Comparison of ENCODE assay signal across 21 cellular contexts in the genomic region with DNA sequence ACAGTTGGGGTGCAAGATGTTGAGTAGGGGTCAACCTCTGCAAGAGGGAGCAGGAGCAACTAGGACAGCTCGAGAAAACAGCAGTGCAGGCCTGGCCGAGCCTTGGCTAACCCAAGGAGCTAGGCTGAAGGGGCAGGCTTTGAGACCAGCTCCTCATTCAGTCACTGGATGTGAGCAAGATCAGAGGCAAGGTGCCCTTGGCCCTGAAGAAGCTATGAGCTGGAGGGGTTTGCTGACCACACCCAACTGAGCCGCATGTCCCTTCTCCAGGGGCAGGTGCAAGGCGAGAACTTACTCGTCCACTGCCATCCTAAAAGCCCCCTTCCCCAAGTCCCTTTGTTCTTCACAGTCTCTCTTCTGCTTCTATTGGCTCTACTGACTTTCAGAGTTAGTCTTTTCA.
DNase-seq lines count a peak whose midpoint lies in the region; ATAC-seq and TF ChIP-seq lines count a peak whose summit lies in the region.
"Had no signal": no experiment of that assay in that cellular context is flagged by ENCODE, and none has a peak within 500 bp of the region (broad histone marks: within the 10 kb centered on the region; RNA-seq: fewer than 3 reads in every experiment).

No MANE protein-coding gene starts in this region.

- H3K27ac Mint-ChIP-seq in osteocyte (ENCODE audit: unreplicated experiment): no peak overlapping the region
- H3K27ac Mint-ChIP-seq: CD14-positive monocyte; CD4-positive, alpha-beta memory T cell; CD4-positive, CD25-positive, alpha-beta regulatory T cell; CD8-positive, alpha-beta memory T cell had no signal

- H3K9me3 ChIP-seq in IMR-90 (ENCODE audit: control insufficient read depth, insufficient read depth, low read length): 0 out of 2 replicates have a peak, but pooled peaks cover 3% of the 10 kb centered on the region
- peaks cover 0 to 3% (median 0%) of the 10 kb centered on the region in 4 donors for H3K9me3 ChIP-seq in esophagus muscularis mucosa
- peaks cover 0 to 5% of the 10 kb centered on the region in 2 donors for H3K9me3 ChIP-seq in lung (ENCODE audit: control insufficient read depth in 2 of 2, insufficient read depth in 1 of 2, low read length in 1 of 2)
- H3K9me3 ChIP-seq in gastrocnemius medialis: no peaks in the 10 kb centered on the region
- H3K9me3 ChIP-seq: Caco-2 had no signal

- H3K4me3 Mint-ChIP-seq in osteocyte (ENCODE audit: unreplicated experiment): no peak overlapping the region
- H3K4me3 Mint-ChIP-seq: CD14-positive monocyte; CD4-positive, alpha-beta memory T cell; CD4-positive, CD25-positive, alpha-beta regulatory T cell; CD8-positive, alpha-beta memory T cell had no signal

- dilution Hi-C loops in IMR-90 (cut with HindIII; ENCODE audit: low sequenced_read_pairs, unreplicated experiment): no loop called here

- peaks cover 3% of the 10 kb centered on the region; the same call in 1 of the 2 replicates for H3K9me1 ChIP-seq in IMR-90 (ENCODE audit: insufficient read depth, low read length)

- H3K9me3 Mint-ChIP-seq in osteocyte (ENCODE audit: unreplicated experiment): no peaks in the 10 kb centered on the region
- H3K9me3 Mint-ChIP-seq: CD8-positive, alpha-beta memory T cell had no signal

- no peak overlapping the region for H3K56ac ChIP-seq in IMR-90 (ENCODE audit: extremely low read depth, insufficient read depth, low read length)

- no TSS peak for BruUV-seq in IMR-90 (replicated peaks; lab: Mats Ljungman, UMichigan)

- no peaks in the 10 kb centered on the region for H4K20me1 ChIP-seq in IMR-90 (ENCODE audit: insufficient read depth, low read length)
- H4K20me1 ChIP-seq: BLaER1 had no signal

- CTCF ChIA-PET in IMR-90 (lab: Yijun Ruan, JAX): interaction anchor here (0.6 to 1.6 kb wide), 2 partner anchors 26 to 136 kb away, joined by 3 to 5 read pairs; no protein-coding TSS in a partner anchor

- H2AFZ ChIP-seq in IMR-90 (replicated peaks; ENCODE audit: low read length, poor library complexity): peak overlapping the region; percentile 13

- no peak overlapping the region for H3K4me3 ChIP-seq in IMR-90 (ENCODE audit: insufficient read depth, low read depth, low read length)
- no peak overlapping the region for H3K4me3 ChIP-seq in esophagus muscularis mucosa
- no peak overlapping the region for H3K4me3 ChIP-seq in lung
- H3K4me3 ChIP-seq in gastrocnemius medialis: no peak overlapping the region
- H3K4me3 ChIP-seq: BLaER1 had no signal

- no peak overlapping the region for H3K4me2 ChIP-seq in IMR-90 (ENCODE audit: low read depth, low read length)
- H3K4me2 ChIP-seq: BLaER1 had no signal

- peaks cover 2% of the 10 kb centered on the region for H3K4me1 Mint-ChIP-seq in osteocyte (ENCODE audit: unreplicated experiment)
- H3K4me1 Mint-ChIP-seq: CD14-positive monocyte had no signal

- no peak for TF ChIP-seq CTCF in IMR-90 (conservative IDR thresholded peaks at IDR 0.05; ENCODE audit: low read depth, low read length)
- no peak for TF ChIP-seq CTCF in esophagus muscularis mucosa (IDR thresholded peaks at IDR 0.05)
- TF ChIP-seq CTCF in lung (IDR thresholded peaks at IDR 0.05; ENCODE audit: control extremely low read depth, extremely low read depth): no peak
- TF ChIP-seq CTCF in osteocyte (IDR thresholded peaks at IDR 0.05): no peak
- no peak for TF ChIP-seq CTCF in gastrocnemius medialis (IDR thresholded peaks at IDR 0.05 in 4 of 5, conservative IDR thresholded peaks at IDR 0.05 in 1 of 5)

- TF ChIP-seq EP300 in esophagus muscularis mucosa (IDR thresholded peaks at IDR 0.05): no peak

- intact Hi-C loops in IMR-90 (cut with micrococcal nuclease) (loop anchor here (2.0 kb wide), 1 partner anchor 136 kb away; no protein-coding TSS in a partner anchor), esophagus muscularis mucosa (cut with DNase I) (no loop called here), gastrocnemius medialis (cut with DNase I; ENCODE audit: low total_unique reads) (no loop called here), Right ventricle myocardium inferior (cut with DNase I) (no loop called here)

- in situ Hi-C loops in IMR-90 (cut with MboI; ENCODE audit: low sequenced_read_pairs) (loop anchor here (10.0 kb wide), 1 partner anchor 62 kb away; no protein-coding TSS in a partner anchor), gastrocnemius medialis (cut with MboI; ENCODE audit: low sequenced_read_pairs in 4 of 4) (no loop called here)

- no peak for DNase-seq in IMR-90
- DNase-seq in esophagus muscularis mucosa (ENCODE audit: extremely low spot score): peak; percentile 90
- peak; percentile 16 for DNase-seq in lung (ENCODE audit: low spot score)
- DNase-seq in osteocyte (ENCODE audit: extremely low spot score, unreplicated experiment): peak; percentile 40
- DNase-seq in gastrocnemius medialis: no peak
- no peak for DNase-seq in COLO829 (ENCODE audit: low spot score)
- DNase-seq in NCI-H345 treated with DMSO at 0.1 percent for 48 hours (lab: John Stamatoyannopoulos, UW; ENCODE audit: unreplicated experiment): no peak
- DNase-seq in Right ventricle myocardium inferior (ENCODE audit: missing footprints): no peak
- DNase-seq: 8988T; ACHN; BE2C; C1 segment of cervical spinal cord; Caco-2; Calu3; CD4-positive, alpha-beta memory T cell; CD4-positive, CD25-positive, alpha-beta regulatory T cell; CD8-positive, alpha-beta memory T cell; DMS79 treated with DMSO at 0.1 percent for 48 hours; GF-D8 had no signal

- H3K4ac ChIP-seq in IMR-90 (ENCODE audit: low read depth, low read length): peak overlapping the region; percentile 18; the same call in 1 of the 2 replicates

- H3K36me3 Mint-ChIP-seq in osteocyte (ENCODE audit: unreplicated experiment): no peaks in the 10 kb centered on the region
- H3K36me3 Mint-ChIP-seq: CD14-positive monocyte; CD4-positive, alpha-beta memory T cell; CD4-positive, CD25-positive, alpha-beta regulatory T cell; CD8-positive, alpha-beta memory T cell had no signal

- H2AK5ac ChIP-seq in IMR-90 (ENCODE audit: low read depth, low read length): peak overlapping the region; percentile 30; the same call in 1 of the 2 replicates

- POLR2A ChIA-PET in IMR-90 (lab: Charles Lee; ENCODE audit: unreplicated experiment): interaction anchor here (1.1 kb wide), 1 partner anchor 18 kb away, joined by 3 read pairs; no protein-coding TSS in a partner anchor

- H3K79me1 ChIP-seq in IMR-90 (ENCODE audit: low read depth in 1 of 2, low read length in 2 of 2): no peaks in the 10 kb centered on the region

- H3K27ac ChIP-seq in IMR-90 (ENCODE audit: insufficient read depth, low read length): no peak overlapping the region
- no peak overlapping the region for H3K27ac ChIP-seq in esophagus muscularis mucosa (replicated peaks in 1 of 4)
- H3K27ac ChIP-seq in lung (ENCODE audit: low read depth in 1 of 2, low read length in 1 of 2): no peak overlapping the region
- H3K27ac ChIP-seq in gastrocnemius medialis: no peak overlapping the region
- H3K27ac ChIP-seq: BLaER1 had no signal

- H3K27me3 ChIP-seq in IMR-90 (ENCODE audit: control insufficient read depth, insufficient read depth, low read length): no peaks in the 10 kb centered on the region
- H3K27me3 ChIP-seq in esophagus muscularis mucosa: no peaks in the 10 kb centered on the region
- H3K27me3 ChIP-seq in lung (ENCODE audit: control insufficient read depth, insufficient read depth): no peaks in the 10 kb centered on the region
- no peaks in the 10 kb centered on the region for H3K27me3 ChIP-seq in gastrocnemius medialis
- H3K27me3 ChIP-seq: BLaER1 had no signal

- TF ChIP-seq RAD21 in IMR-90 (IDR thresholded peaks at IDR 0.05; ENCODE audit: low read length): no peak

- no peak overlapping the region for H3K18ac ChIP-seq in IMR-90 (ENCODE audit: low read depth, low read length)

- 0 out of 2 replicates have a peak overlapping the region, but pooled peaks have one; percentile 46 for H3K14ac ChIP-seq in IMR-90 (replicated peaks; ENCODE audit: low read depth, low read length)

- no peaks in the 10 kb centered on the region for H3K36me3 ChIP-seq in IMR-90 (ENCODE audit: control insufficient read depth, insufficient read depth, low read length)
- H3K36me3 ChIP-seq in esophagus muscularis mucosa: no peaks in the 10 kb centered on the region
- no peaks in the 10 kb centered on the region for H3K36me3 ChIP-seq in lung (ENCODE audit: control insufficient read depth in 2 of 2, insufficient read depth in 2 of 2, low read length in 2 of 2)
- H3K36me3 ChIP-seq in gastrocnemius medialis: no peaks in the 10 kb centered on the region
- H3K36me3 ChIP-seq: BE2C, BLaER1 had no signal

- H3K9ac ChIP-seq in IMR-90 (ENCODE audit: low read depth, low read length): no peak overlapping the region
- H3K9ac ChIP-seq: BLaER1 had no signal

- WGBS in IMR-90 (ENCODE audit: extremely low coverage in 2 of 2, insufficient read length in 1 of 2), 2 experiments: 100% methylated on average over 2 of the region's 5 CpGs; no CpG with 5 or more reads in 1 of the 2 experiments
- WGBS in esophagus muscularis mucosa: 95% methylated on average over 5 of the region's 5 CpGs
- 91 to 95% methylated on average over 5 of the region's 5 CpGs for WGBS in lung, 2 donors

- no peak overlapping the region for H3K23ac ChIP-seq in IMR-90 (ENCODE audit: low read depth, low read length)

- ATAC-seq in IMR-90 (ENCODE audit: low read depth) (0 out of 2 replicates have a peak, but pooled peaks have one; percentile 24), lung (ENCODE audit: insufficient read depth, low FRiP score) (no peak), gastrocnemius medialis (no peak), Right ventricle myocardium inferior (no peak)

- H2BK20ac ChIP-seq in IMR-90 (ENCODE audit: low read depth, low read length): no peak overlapping the region

- H4K5ac ChIP-seq in IMR-90 (ENCODE audit: low read depth, low read length): no peak overlapping the region

- H2BK15ac ChIP-seq in IMR-90 (ENCODE audit: low read depth, low read length): no peak overlapping the region

- H4K8ac ChIP-seq in IMR-90 (ENCODE audit: low read depth in 2 of 2, low read length in 2 of 2): no peak overlapping the region; a peak in 1 of 4 replicates

- H3K27me3 Mint-ChIP-seq in osteocyte (ENCODE audit: unreplicated experiment): peaks cover 5% of the 10 kb centered on the region
- H3K27me3 Mint-ChIP-seq: CD4-positive, alpha-beta memory T cell; CD4-positive, CD25-positive, alpha-beta regulatory T cell; CD8-positive, alpha-beta memory T cell had no signal

- H3K4me1 ChIP-seq in IMR-90 (ENCODE audit: control insufficient read depth, insufficient read depth, low read length) (peaks cover 3% of the 10 kb centered on the region; the same call in 1 of the 2 replicates), esophagus muscularis mucosa (peaks cover 0 to 7% (median 0%) of the 10 kb centered on the region in 4 donors), lung (ENCODE audit: control insufficient read depth in 2 of 2, insufficient read depth in 2 of 2, low read length in 2 of 2) (no peaks in the 10 kb centered on the region), gastrocnemius medialis (no peaks in the 10 kb centered on the region)
- H3K4me1 ChIP-seq: BE2C, BLaER1, Caco-2 had no signal

- TF ChIP-seq POLR2A in IMR-90 (IDR thresholded peaks at IDR 0.05; ENCODE audit: low read depth, low read length) (no peak), esophagus muscularis mucosa (IDR thresholded peaks at IDR 0.05; ENCODE audit: low read depth) (no peak), gastrocnemius medialis (IDR thresholded peaks at IDR 0.05) (no peak)

- no peak overlapping the region for H4K91ac ChIP-seq in IMR-90 (ENCODE audit: insufficient read depth, low read depth, low read length)

- H2BK120ac ChIP-seq in IMR-90 (ENCODE audit: low read depth, low read length): no peak overlapping the region

- H2BK5ac ChIP-seq in IMR-90 (ENCODE audit: low read depth, low read length, poor library complexity, severe bottlenecking): no peak overlapping the region

- H2AK9ac ChIP-seq in IMR-90 (replicated peaks; ENCODE audit: low read depth, low read length, poor library complexity): peak overlapping the region; percentile 45

Comparison
In these comparisons a context has a peak if more than half of its experiments do, and no peak if none do; other contexts are left out.
1. DNase-seq: peak in esophagus muscularis mucosa (single experiment), lung (single experiment) and osteocyte (single experiment); none in IMR-90 (single experiment), gastrocnemius medialis (0 of 2), COLO829 (single experiment), NCI-H345 treated with DMSO at 0.1 percent for 48 hours (single experiment) and Right ventricle myocardium inferior (single experiment).